In genomic region chr5:32837211-32837610, GRCh38 we compare ENCODE assay signal across 18 cellular contexts.
DNase-seq lines count a peak whose midpoint lies in the region; ATAC-seq and TF ChIP-seq lines count a peak whose summit lies in the region.
"Had no signal": no experiment of that assay in that cellular context is flagged by ENCODE, and none has a peak within 500 bp of the region (broad histone marks: within the 10 kb centered on the region; RNA-seq: fewer than 3 reads in every experiment).

No MANE protein-coding gene starts in this region.

- no peaks in the 10 kb centered on the region for H3K36me3 ChIP-seq in tibial artery
- H3K36me3 ChIP-seq in WERI-Rb-1, result no peaks in the 10 kb centered on the region
- H3K36me3 ChIP-seq: BE2C had no signal

- peak; percentile 68 for DNase-seq in HT1080 (ENCODE audit: low read depth)
- peak; percentile 45 for DNase-seq in RPMI7951 (ENCODE audit: low read depth)
- peak; percentile 16 for DNase-seq in fibroblast of mammary gland (ENCODE audit: low read depth)
- no peak for DNase-seq in tibial artery
- DNase-seq in coronary artery (ENCODE audit: low spot score), result no peak
- DNase-seq in left cardiac atrium, result no peak
- no peak for DNase-seq in WERI-Rb-1
- DNase-seq: BE2C; CD4-positive, alpha-beta memory T cell; DMS79 treated with DMSO at 0.1 percent for 48 hours; GF-D8; GM23248; Kasumi-1; NCI-H226; NCI-H526 treated with DMSO at 0.1 percent for 48 hours; NK-92 treated with Interleukin-12 subunit alpha and Interleukin-12 subunit beta, amount 100 ng/mL, for 24 hours; Right ventricle myocardium superior had no signal

- TF ChIP-seq CTCF in fibroblast of mammary gland (conservative IDR thresholded peaks at IDR 0.05; ENCODE audit: control insufficient read depth, insufficient read depth, low read depth, low read length), result no peak
- TF ChIP-seq CTCF in tibial artery (IDR thresholded peaks at IDR 0.05), result no peak
- no peak for TF ChIP-seq CTCF in coronary artery (IDR thresholded peaks at IDR 0.05)
- no peak for TF ChIP-seq CTCF in WERI-Rb-1 (IDR thresholded peaks at IDR 0.05; ENCODE audit: low read depth, low read length)

- intact Hi-C loops in tibial artery (cut with DNase I; ENCODE audit: low total_unique reads), result no loop called here
- intact Hi-C loops in left cardiac atrium (cut with DNase I), result no loop called here

- H3K9me3 ChIP-seq in tibial artery (no peaks in the 10 kb centered on the region), WERI-Rb-1 (ENCODE audit: severe bottlenecking) (no peaks in the 10 kb centered on the region)
- H3K9me3 ChIP-seq: BE2C had no signal

- ATAC-seq in left cardiac atrium, result no peak
- ATAC-seq: HepG2 had no signal

- no peak overlapping the region for H3K4me3 ChIP-seq in fibroblast of mammary gland (ENCODE audit: control insufficient read depth, low read depth, low read length)
- H3K4me3 ChIP-seq in tibial artery, result no peak overlapping the region
- no peak overlapping the region for H3K4me3 ChIP-seq in coronary artery
- no peak overlapping the region for H3K4me3 ChIP-seq in WERI-Rb-1 (ENCODE audit: low read depth, low read length)
- H3K4me3 ChIP-seq: GM23248 had no signal

- peak overlapping the region; percentile 13 to 73 for H3K27ac ChIP-seq in tibial artery
- H3K27ac ChIP-seq in coronary artery, result no peak overlapping the region
- H3K27ac ChIP-seq in WERI-Rb-1, result no peak overlapping the region
- H3K27ac ChIP-seq: GM23248 had no signal

- H3K27me3 ChIP-seq in tibial artery, result no peaks in the 10 kb centered on the region
- peaks cover 87% of the 10 kb centered on the region for H3K27me3 ChIP-seq in WERI-Rb-1 (ENCODE audit: insufficient read depth, low read depth, severe bottlenecking)
- H3K27me3 ChIP-seq: BE2C had no signal

- H3K4me1 ChIP-seq in tibial artery, result peaks cover 0 to 62% (median 13%) of the 10 kb centered on the region in 4 donors
- H3K4me1 ChIP-seq: BE2C had no signal

Comparison
In these comparisons a context has a peak if more than half of its experiments do, and no peak if none do; other contexts are left out.
1. DNase-seq: peak in HT1080 (single experiment), RPMI7951 (single experiment) and fibroblast of mammary gland (single experiment); none in tibial artery (0 of 2), coronary artery (single experiment), left cardiac atrium (single experiment) and WERI-Rb-1 (single experiment).
2. H3K27ac ChIP-seq: peak in tibial artery (2 of 2); none in coronary artery (0 of 2) and WERI-Rb-1 (single experiment).